ENCODE assay signal across 8 cellular contexts in genomic region chr1:203289982-203290260, GRCh38. TPM values are rescaled to one million over a fixed set of nuclear protein-coding genes. Genes with fewer than 3 reads are reported as not detected.
DNase-seq lines count a peak whose midpoint lies in the region; ATAC-seq and TF ChIP-seq lines count a peak whose summit lies in the region.

No MANE protein-coding gene starts in this region.

- TF ChIP-seq POLR2A in right lobe of liver (IDR thresholded peaks at IDR 0.05): no peak

- H3K9me3 ChIP-seq in right lobe of liver: no peaks in the 10 kb centered on the region
- no peaks in the 10 kb centered on the region for H3K9me3 ChIP-seq in subcutaneous abdominal adipose tissue (ENCODE audit: control insufficient read depth in 5 of 5, low read length in 5 of 5)

- H3K36me3 ChIP-seq in right lobe of liver (no peaks in the 10 kb centered on the region), subcutaneous abdominal adipose tissue (ENCODE audit: control insufficient read depth in 5 of 5, insufficient read depth in 5 of 5, low read length in 5 of 5) (no peaks in the 10 kb centered on the region)

- H3K27ac Mint-ChIP-seq in T-helper 1 cell treated with Interleukin-12 subunit alpha and Interleukin-12 subunit beta and Interleukin-4 antibody, amounts not matched to agents 30 μg/mL and 1 μg/mL, for 36 hours: peak overlapping the region; percentile 99
- H3K27ac Mint-ChIP-seq in activated T-helper 2 cell treated with anti-CD3 and anti-CD28 coated beads, Interferon-gamma antibody, Interleukin-2, Interleukin-4, amounts not matched to agents 10 μg/mL and 5 μg/mL and 100 μg/mL, durations not matched to agents 14 hours and 24 hours and 36 hours: peak overlapping the region; percentile 99

- H3K4me3 ChIP-seq in right lobe of liver (no peak overlapping the region), subcutaneous abdominal adipose tissue (ENCODE audit: low read depth in 1 of 5, low read length in 5 of 5) (peak overlapping the region; percentile 17 to 51 (median 34))

- TF ChIP-seq CTCF in right lobe of liver (IDR thresholded peaks at IDR 0.05): no peak

- H3K4me3 Mint-ChIP-seq in T-helper 1 cell treated with Interleukin-12 subunit alpha and Interleukin-12 subunit beta and Interleukin-4 antibody, amounts not matched to agents 30 μg/mL and 1 μg/mL, for 36 hours: peak overlapping the region; percentile 61
- H3K4me3 Mint-ChIP-seq in activated T-helper 2 cell treated with anti-CD3 and anti-CD28 coated beads, Interferon-gamma antibody, Interleukin-2, Interleukin-4, amounts not matched to agents 10 μg/mL and 5 μg/mL and 100 μg/mL, durations not matched to agents 14 hours and 24 hours and 36 hours (ENCODE audit: low read depth): peak overlapping the region; percentile 76

- no peaks in the 10 kb centered on the region for H3K9me3 Mint-ChIP-seq in T-helper 1 cell treated with Interleukin-12 subunit alpha and Interleukin-12 subunit beta and Interleukin-4 antibody, amounts not matched to agents 30 μg/mL and 1 μg/mL, for 36 hours
- H3K9me3 Mint-ChIP-seq in activated T-helper 2 cell treated with anti-CD3 and anti-CD28 coated beads, Interferon-gamma antibody, Interleukin-2, Interleukin-4, amounts not matched to agents 10 μg/mL and 5 μg/mL and 100 μg/mL, durations not matched to agents 14 hours and 24 hours and 36 hours: no peaks in the 10 kb centered on the region

- 63% methylated on average over 1 of the region's 2 CpGs for WGBS in right lobe of liver (ENCODE audit: insufficient coverage, low coverage, low lambda C conversion rate, missing lambda C conversion rate)

- ATAC-seq in right lobe of liver (no peak), HG02642 (IDR thresholded peaks at IDR 0.05; ENCODE audit: poor library complexity, unreplicated experiment) (no peak)

- peaks cover 68% of the 10 kb centered on the region for H3K4me1 Mint-ChIP-seq in T-helper 1 cell treated with Interleukin-12 subunit alpha and Interleukin-12 subunit beta and Interleukin-4 antibody, amounts not matched to agents 30 μg/mL and 1 μg/mL, for 36 hours (ENCODE audit: low read depth)
- peaks cover 69% of the 10 kb centered on the region for H3K4me1 Mint-ChIP-seq in activated T-helper 2 cell treated with anti-CD3 and anti-CD28 coated beads, Interferon-gamma antibody, Interleukin-2, Interleukin-4, amounts not matched to agents 10 μg/mL and 5 μg/mL and 100 μg/mL, durations not matched to agents 14 hours and 24 hours and 36 hours (ENCODE audit: low read depth)

- H3K36me3 Mint-ChIP-seq in T-helper 1 cell treated with Interleukin-12 subunit alpha and Interleukin-12 subunit beta and Interleukin-4 antibody, amounts not matched to agents 30 μg/mL and 1 μg/mL, for 36 hours (ENCODE audit: low read depth): peaks cover 2% of the 10 kb centered on the region
- no peaks in the 10 kb centered on the region for H3K36me3 Mint-ChIP-seq in activated T-helper 2 cell treated with anti-CD3 and anti-CD28 coated beads, Interferon-gamma antibody, Interleukin-2, Interleukin-4, amounts not matched to agents 10 μg/mL and 5 μg/mL and 100 μg/mL, durations not matched to agents 14 hours and 24 hours and 36 hours (ENCODE audit: low read depth)

- intact Hi-C loops in activated T-helper 2 cell treated with anti-CD3 and anti-CD28 coated beads, Interferon-gamma antibody, Interleukin-2, Interleukin-4, amounts not matched to agents 10 μg/mL and 5 μg/mL and 100 μg/mL, durations not matched to agents 14 hours and 24 hours and 36 hours (cut with micrococcal nuclease): loop anchor here (1.0 kb wide), 2 partner anchors 16 to 37 kb away; no protein-coding TSS in a partner anchor
- intact Hi-C loops in right lobe of liver (cut with DNase I): no loop called here

- no peaks in the 10 kb centered on the region for H3K27me3 ChIP-seq in right lobe of liver
- H3K27me3 ChIP-seq in subcutaneous abdominal adipose tissue (ENCODE audit: control insufficient read depth in 5 of 5, insufficient read depth in 4 of 5, low read length in 5 of 5): peaks cover 0 to 4% (median 0%) of the 10 kb centered on the region in 5 donors

- no peaks in the 10 kb centered on the region for H3K27me3 Mint-ChIP-seq in T-helper 1 cell treated with Interleukin-12 subunit alpha and Interleukin-12 subunit beta and Interleukin-4 antibody, amounts not matched to agents 30 μg/mL and 1 μg/mL, for 36 hours (ENCODE audit: low read depth)
- no peaks in the 10 kb centered on the region for H3K27me3 Mint-ChIP-seq in activated T-helper 2 cell treated with anti-CD3 and anti-CD28 coated beads, Interferon-gamma antibody, Interleukin-2, Interleukin-4, amounts not matched to agents 10 μg/mL and 5 μg/mL and 100 μg/mL, durations not matched to agents 14 hours and 24 hours and 36 hours (ENCODE audit: low read depth)

- DNase-seq in T-helper 1 cell (no peak), right lobe of liver (no peak), A172 (ENCODE audit: low spot score) (no peak), SHP77 treated with DMSO at 0.1 percent for 48 hours (lab: John Stamatoyannopoulos, UW) (no peak)
- DNase-seq in activated T-helper 2 cell treated with anti-CD3 and anti-CD28 coated beads, Interferon-gamma antibody, Interleukin-2, Interleukin-4, amounts not matched to agents 10 μg/mL and 5 μg/mL and 100 μg/mL, durations not matched to agents 14 hours and 24 hours and 36 hours (ENCODE audit: low spot score): no peak

- peak overlapping the region; percentile 70 to 89 (median 88) for H3K27ac ChIP-seq in right lobe of liver
- H3K27ac ChIP-seq in subcutaneous abdominal adipose tissue (ENCODE audit: low read depth, low read length): peak overlapping the region; percentile 90

- peak overlapping the region; percentile 42 to 77 (median 54) for H3K9ac ChIP-seq in subcutaneous abdominal adipose tissue (ENCODE audit: low read length in 5 of 5)

- peaks cover 0 to 19% (median 5%) of the 10 kb centered on the region in 4 donors for H3K4me1 ChIP-seq in right lobe of liver
- peaks cover 21 to 62% (median 57%) of the 10 kb centered on the region in 5 donors for H3K4me1 ChIP-seq in subcutaneous abdominal adipose tissue (ENCODE audit: control insufficient read depth in 5 of 5, insufficient read depth in 5 of 5, low read length in 5 of 5)

RNA-seq across cellular contexts. Expression of gene BTG2, which starts 15.4 kb away (rescaled TPM):
- 98.1 and 98.8 TPM in 2 replicates for total RNA-seq in activated T-helper 2 cell treated with anti-CD3 and anti-CD28 coated beads, Interferon-gamma antibody, Interleukin-2, Interleukin-4, amounts not matched to agents 10 μg/mL and 5 μg/mL and 100 μg/mL, durations not matched to agents 14 hours and 24 hours and 36 hours
- total RNA-seq in right lobe of liver: 10 to 100 TPM in 1 of 6 experiments, 1 to 10 TPM in 5; 2.0 to 11.2 (median 5.4) TPM
- total RNA-seq in A172 (2014; rRNA removed; shearing (Covaris generic)): 11.3 and 13.2 TPM in 2 replicates

Comparison
In these comparisons a context has a peak if more than half of its experiments do, and no peak if none do; other contexts are left out.
1. H3K4me3 ChIP-seq: peak in subcutaneous abdominal adipose tissue (5 of 5); none in right lobe of liver (0 of 3).